In the genomic region with DNA sequence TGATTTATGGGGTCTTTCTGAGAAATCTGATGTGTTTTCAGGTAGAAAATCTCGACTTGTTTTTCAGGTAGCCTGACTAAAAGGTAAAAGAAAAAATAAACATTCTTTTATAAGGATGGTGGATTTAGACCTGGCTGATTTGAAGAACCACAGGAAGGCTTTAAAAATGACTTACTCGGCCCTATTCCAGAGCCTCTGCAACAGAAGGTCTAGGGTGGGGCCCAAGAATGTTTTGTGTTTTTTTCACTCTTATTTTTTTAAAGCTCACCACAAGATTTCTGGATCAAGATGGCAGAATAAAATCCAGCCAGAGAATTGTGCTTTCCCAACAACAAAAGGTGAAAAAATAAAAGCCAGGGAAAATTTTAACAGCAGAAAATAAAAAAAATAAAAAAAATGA, we compare ENCODE assay signal across 12 cellular contexts. TPM values are rescaled to one million over a fixed set of nuclear protein-coding genes. Genes with fewer than 3 reads are reported as not detected.
A peak's percentile ranks its signal among the peaks of the same experiment; 100 is the strongest.
DNase-seq lines count a peak whose midpoint lies in the region; ATAC-seq and TF ChIP-seq lines count a peak whose summit lies in the region.
"Had no signal": no experiment of that assay in that cellular context is flagged by ENCODE, and none has a peak within 500 bp of the region (broad histone marks: within the 10 kb centered on the region; RNA-seq: fewer than 3 reads in every experiment).

No MANE protein-coding gene starts in this region.

- TF ChIP-seq CTCF in left ventricle myocardium inferior (IDR thresholded peaks at IDR 0.05; ENCODE audit: borderline replicate concordance) (no peak), heart left ventricle (IDR thresholded peaks at IDR 0.05) (no peak), uterus (IDR thresholded peaks at IDR 0.05) (no peak)

- DNase-seq in left ventricle myocardium inferior (no peak), heart left ventricle (no peak), astrocyte of the hippocampus (ENCODE audit: low read depth, low spot score) (peak; percentile 79), myocyte (ENCODE audit: low read depth) (peak; percentile 69), uterus (no peak), SKM-1 treated with dmso at 0.1 percent for 144 hours (lab: John Stamatoyannopoulos, UW; ENCODE audit: unreplicated experiment) (no peak)
- DNase-seq in activated naive CD4-positive, alpha-beta T cell treated with anti-CD3 and anti-CD28 coated beads, Interleukin-2, amount 50 U/mL, for 72 hours (ENCODE audit: low spot score in 2 of 2): no peak
- DNase-seq: EL, Kasumi-1, T-helper 1 cell had no signal

- peak overlapping the region in 1 of 2 donors; percentile 90 for H3K27ac Mint-ChIP-seq in activated naive CD4-positive, alpha-beta T cell treated with anti-CD3 and anti-CD28 coated beads, Interleukin-2, amount 50 U/mL, for 72 hours

- no peak overlapping the region for H3K4me3 ChIP-seq in left ventricle myocardium inferior
- H3K4me3 ChIP-seq in heart left ventricle: no peak overlapping the region
- H3K4me3 ChIP-seq in uterus: no peak overlapping the region
- H3K4me3 ChIP-seq: adrenal gland had no signal

- TF ChIP-seq POLR2A in heart left ventricle (IDR thresholded peaks at IDR 0.05) (no peak), uterus (IDR thresholded peaks at IDR 0.05) (no peak)

- H3K4me1 ChIP-seq in left ventricle myocardium inferior (peaks cover 11% of the 10 kb centered on the region), heart left ventricle (peaks cover 0 to 53% (median 4%) of the 10 kb centered on the region in 12 donors), uterus (peaks cover 0 to 5% of the 10 kb centered on the region in 2 donors)

- no peaks in the 10 kb centered on the region for H3K9me3 ChIP-seq in left ventricle myocardium inferior (replicated peaks)
- no peaks in the 10 kb centered on the region for H3K9me3 ChIP-seq in heart left ventricle
- H3K9me3 ChIP-seq in uterus: no peaks in the 10 kb centered on the region
- H3K9me3 ChIP-seq: adrenal gland had no signal

- ATAC-seq in heart left ventricle (no peak), HG02938 (IDR thresholded peaks at IDR 0.05; ENCODE audit: unreplicated experiment) (no peak)
- no peak for ATAC-seq in activated naive CD4-positive, alpha-beta T cell treated with anti-CD3 and anti-CD28 coated beads, Interleukin-2, amount 50 U/mL, for 72 hours

- H3K36me3 Mint-ChIP-seq in activated naive CD4-positive, alpha-beta T cell treated with anti-CD3 and anti-CD28 coated beads, Interleukin-2, amount 50 U/mL, for 72 hours: peaks cover 4 to 52% of the 10 kb centered on the region in 2 donors

- H3K27ac ChIP-seq in left ventricle myocardium inferior (replicated peaks): peak overlapping the region; percentile 49
- peak overlapping the region in 5 of 12 donors; percentile 11 to 53 (median 46) for H3K27ac ChIP-seq in heart left ventricle
- peak overlapping the region; percentile 48 to 55 for H3K27ac ChIP-seq in uterus

- H3K36me3 ChIP-seq in left ventricle myocardium inferior: no peaks in the 10 kb centered on the region
- H3K36me3 ChIP-seq in heart left ventricle: peaks cover 0 to 8% (median 3%) of the 10 kb centered on the region in 9 donors
- no peaks in the 10 kb centered on the region for H3K36me3 ChIP-seq in uterus
- H3K36me3 ChIP-seq: adrenal gland had no signal

- intact Hi-C loops in left ventricle myocardium inferior (cut with micrococcal nuclease): no loop called here
- intact Hi-C loops in heart left ventricle (cut with DNase I): no loop called here
- intact Hi-C loops in uterus (cut with DNase I; ENCODE audit: low total_unique reads): no loop called here

- H3K27me3 ChIP-seq in left ventricle myocardium inferior (ENCODE audit: low read depth): no peaks in the 10 kb centered on the region
- H3K27me3 ChIP-seq in heart left ventricle: no peaks in the 10 kb centered on the region
- H3K27me3 ChIP-seq in uterus: no peaks in the 10 kb centered on the region
- H3K27me3 ChIP-seq: adrenal gland had no signal

- H3K9me3 Mint-ChIP-seq in activated naive CD4-positive, alpha-beta T cell treated with anti-CD3 and anti-CD28 coated beads, Interleukin-2, amount 50 U/mL, for 72 hours: no peaks in the 10 kb centered on the region

- WGBS in heart left ventricle, 4 donors: 65 to 74% (median 72%) methylated on average over 2 of the region's 2 CpGs

RNA-seq across cellular contexts. Expression of gene FNBP1, which starts 59.1 kb away (rescaled TPM):
- 20.5 TPM for total RNA-seq in left ventricle myocardium inferior
- total RNA-seq in heart left ventricle: 10 to 100 TPM; 16.6 to 47.3 (median 24.8) TPM
- polyA plus RNA-seq in heart left ventricle: 10 to 100 TPM in 1 of 2 donors, 1 to 10 TPM in 1; 6.9 to 13.4 TPM
- total RNA-seq in myocyte: 18.2 and 25.3 TPM in 2 replicates
- polyA plus RNA-seq in myocyte (2012): 19.2 TPM
- total RNA-seq in uterus: 100 to 1,000 TPM in 1 of 4 donors, 10 to 100 TPM in 3; 18.5 to 102 (median 77.2) TPM
- total RNA-seq in activated naive CD4-positive, alpha-beta T cell treated with anti-CD3 and anti-CD28 coated beads, Interleukin-2, amount 50 U/mL, for 72 hours: 100 to 1,000 TPM; 183 to 199 TPM

Comparison
In these comparisons a context has a peak if more than half of its experiments do, and no peak if none do; other contexts are left out.
1. DNase-seq: peak in astrocyte of the hippocampus (single experiment) and myocyte (single experiment); none in left ventricle myocardium inferior (single experiment), heart left ventricle (0 of 5), uterus (0 of 2), SKM-1 treated with dmso at 0.1 percent for 144 hours (single experiment) and activated naive CD4-positive, alpha-beta T cell treated with anti-CD3 and anti-CD28 coated beads, Interleukin-2, amount 50 U/mL, for 72 hours (0 of 2).